In the genomic region with DNA sequence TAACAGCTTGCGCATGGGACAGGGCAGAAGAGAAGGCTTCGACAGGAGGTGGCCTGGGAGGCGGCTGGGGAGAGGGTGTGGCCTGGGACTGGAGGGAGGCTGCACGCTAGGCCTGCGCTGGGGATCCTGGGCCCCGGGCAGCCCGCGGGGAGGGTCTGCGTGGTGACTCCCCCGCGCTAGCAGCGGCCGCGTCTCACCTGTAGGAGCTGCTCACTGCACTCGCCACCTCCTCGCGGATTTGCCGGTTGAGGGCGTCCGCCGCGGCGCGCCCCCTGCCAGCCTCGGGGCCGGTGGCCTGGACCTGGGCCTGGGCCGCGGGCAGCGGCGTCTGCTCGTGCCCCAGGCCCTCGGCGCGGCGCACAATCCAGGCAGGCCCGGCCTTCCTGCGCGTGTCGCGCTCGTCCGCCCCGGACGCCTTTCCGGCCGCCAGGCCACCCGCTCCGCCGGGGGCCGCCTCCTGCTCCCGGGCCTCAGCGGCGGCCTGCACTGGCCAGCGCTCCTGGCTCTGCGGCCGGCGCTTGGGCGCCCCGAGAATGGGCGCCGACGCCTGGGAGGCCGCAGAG, we compare ENCODE assay signal across 1 cellular context.
TF ChIP-seq lines count a peak whose summit lies in the region.

No MANE protein-coding gene starts in this region.

TF ChIP-seq in GM23338, 12 proteins besides CTCF, POLR2A, EP300 and RAD21:
- TF ChIP-seq, protein P1, sequence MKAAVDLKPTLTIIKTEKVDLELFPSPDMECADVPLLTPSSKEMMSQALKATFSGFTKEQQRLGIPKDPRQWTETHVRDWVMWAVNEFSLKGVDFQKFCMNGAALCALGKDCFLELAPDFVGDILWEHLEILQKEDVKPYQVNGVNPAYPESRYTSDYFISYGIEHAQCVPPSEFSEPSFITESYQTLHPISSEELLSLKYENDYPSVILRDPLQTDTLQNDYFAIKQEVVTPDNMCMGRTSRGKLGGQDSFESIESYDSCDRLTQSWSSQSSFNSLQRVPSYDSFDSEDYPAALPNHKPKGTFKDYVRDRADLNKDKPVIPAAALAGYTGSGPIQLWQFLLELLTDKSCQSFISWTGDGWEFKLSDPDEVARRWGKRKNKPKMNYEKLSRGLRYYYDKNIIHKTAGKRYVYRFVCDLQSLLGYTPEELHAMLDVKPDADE (IDR thresholded peaks at IDR 0.05): no peak
- peak; percentile 17 for TF ChIP-seq EZH2 (IDR thresholded peaks at IDR 0.05; ENCODE audit: low read depth, unreplicated experiment)
- TF ChIP-seq, protein P2, sequence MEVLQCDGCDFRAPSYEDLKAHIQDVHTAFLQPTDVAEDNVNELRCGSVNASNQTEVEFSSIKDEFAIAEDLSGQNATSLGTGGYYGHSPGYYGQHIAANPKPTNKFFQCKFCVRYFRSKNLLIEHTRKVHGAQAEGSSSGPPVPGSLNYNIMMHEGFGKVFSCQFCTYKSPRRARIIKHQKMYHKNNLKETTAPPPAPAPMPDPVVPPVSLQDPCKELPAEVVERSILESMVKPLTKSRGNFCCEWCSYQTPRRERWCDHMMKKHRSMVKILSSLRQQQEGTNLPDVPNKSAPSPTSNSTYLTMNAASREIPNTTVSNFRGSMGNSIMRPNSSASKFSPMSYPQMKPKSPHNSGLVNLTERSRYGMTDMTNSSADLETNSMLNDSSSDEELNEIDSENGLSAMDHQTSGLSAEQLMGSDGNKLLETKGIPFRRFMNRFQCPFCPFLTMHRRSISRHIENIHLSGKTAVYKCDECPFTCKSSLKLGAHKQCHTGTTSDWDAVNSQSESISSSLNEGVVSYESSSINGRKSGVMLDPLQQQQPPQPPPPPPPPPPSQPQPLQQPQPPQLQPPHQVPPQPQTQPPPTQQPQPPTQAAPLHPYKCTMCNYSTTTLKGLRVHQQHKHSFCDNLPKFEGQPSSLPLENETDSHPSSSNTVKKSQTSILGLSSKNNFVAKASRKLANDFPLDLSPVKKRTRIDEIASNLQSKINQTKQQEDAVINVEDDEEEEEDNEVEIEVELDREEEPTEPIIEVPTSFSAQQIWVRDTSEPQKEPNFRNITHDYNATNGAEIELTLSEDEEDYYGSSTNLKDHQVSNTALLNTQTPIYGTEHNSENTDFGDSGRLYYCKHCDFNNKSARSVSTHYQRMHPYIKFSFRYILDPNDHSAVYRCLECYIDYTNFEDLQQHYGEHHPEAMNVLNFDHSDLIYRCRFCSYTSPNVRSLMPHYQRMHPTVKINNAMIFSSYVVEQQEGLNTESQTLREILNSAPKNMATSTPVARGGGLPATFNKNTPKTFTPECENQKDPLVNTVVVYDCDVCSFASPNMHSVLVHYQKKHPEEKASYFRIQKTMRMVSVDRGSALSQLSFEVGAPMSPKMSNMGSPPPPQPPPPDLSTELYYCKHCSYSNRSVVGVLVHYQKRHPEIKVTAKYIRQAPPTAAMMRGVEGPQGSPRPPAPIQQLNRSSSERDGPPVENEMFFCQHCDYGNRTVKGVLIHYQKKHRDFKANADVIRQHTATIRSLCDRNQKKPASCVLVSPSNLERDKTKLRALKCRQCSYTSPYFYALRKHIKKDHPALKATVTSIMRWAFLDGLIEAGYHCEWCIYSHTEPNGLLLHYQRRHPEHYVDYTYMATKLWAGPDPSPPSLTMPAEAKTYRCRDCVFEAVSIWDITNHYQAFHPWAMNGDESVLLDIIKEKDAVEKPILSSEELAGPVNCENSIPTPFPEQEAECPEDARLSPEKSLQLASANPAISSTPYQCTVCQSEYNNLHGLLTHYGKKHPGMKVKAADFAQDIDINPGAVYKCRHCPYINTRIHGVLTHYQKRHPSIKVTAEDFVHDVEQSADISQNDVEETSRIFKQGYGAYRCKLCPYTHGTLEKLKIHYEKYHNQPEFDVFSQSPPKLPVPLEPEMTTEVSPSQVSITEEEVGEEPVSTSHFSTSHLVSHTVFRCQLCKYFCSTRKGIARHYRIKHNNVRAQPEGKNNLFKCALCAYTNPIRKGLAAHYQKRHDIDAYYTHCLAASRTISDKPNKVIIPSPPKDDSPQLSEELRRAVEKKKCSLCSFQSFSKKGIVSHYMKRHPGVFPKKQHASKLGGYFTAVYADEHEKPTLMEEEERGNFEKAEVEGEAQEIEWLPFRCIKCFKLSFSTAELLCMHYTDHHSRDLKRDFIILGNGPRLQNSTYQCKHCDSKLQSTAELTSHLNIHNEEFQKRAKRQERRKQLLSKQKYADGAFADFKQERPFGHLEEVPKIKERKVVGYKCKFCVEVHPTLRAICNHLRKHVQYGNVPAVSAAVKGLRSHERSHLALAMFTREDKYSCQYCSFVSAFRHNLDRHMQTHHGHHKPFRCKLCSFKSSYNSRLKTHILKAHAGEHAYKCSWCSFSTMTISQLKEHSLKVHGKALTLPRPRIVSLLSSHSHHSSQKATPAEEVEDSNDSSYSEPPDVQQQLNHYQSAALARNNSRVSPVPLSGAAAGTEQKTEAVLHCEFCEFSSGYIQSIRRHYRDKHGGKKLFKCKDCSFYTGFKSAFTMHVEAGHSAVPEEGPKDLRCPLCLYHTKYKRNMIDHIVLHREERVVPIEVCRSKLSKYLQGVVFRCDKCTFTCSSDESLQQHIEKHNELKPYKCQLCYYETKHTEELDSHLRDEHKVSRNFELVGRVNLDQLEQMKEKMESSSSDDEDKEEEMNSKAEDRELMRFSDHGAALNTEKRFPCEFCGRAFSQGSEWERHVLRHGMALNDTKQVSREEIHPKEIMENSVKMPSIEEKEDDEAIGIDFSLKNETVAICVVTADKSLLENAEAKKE (CRISPR knock-in tag; IDR thresholded peaks at IDR 0.05): no peak
